ENCODE assay signal across 1 cellular context in genomic region chrX:55513045-55513737, GRCh38. TPM values are rescaled to one million over a fixed set of nuclear protein-coding genes. Genes with fewer than 3 reads are reported as not detected.
"Had no signal": no experiment of that assay in that cellular context is flagged by ENCODE, and none has a peak within 500 bp of the region (broad histone marks: within the 10 kb centered on the region; RNA-seq: fewer than 3 reads in every experiment).

No MANE protein-coding gene starts in this region.

RNA-seq across cellular contexts. Expression of gene USP51, which starts 23.5 kb away (rescaled TPM):
- total RNA-seq: HT-29 had no signal
